In the genomic region with DNA sequence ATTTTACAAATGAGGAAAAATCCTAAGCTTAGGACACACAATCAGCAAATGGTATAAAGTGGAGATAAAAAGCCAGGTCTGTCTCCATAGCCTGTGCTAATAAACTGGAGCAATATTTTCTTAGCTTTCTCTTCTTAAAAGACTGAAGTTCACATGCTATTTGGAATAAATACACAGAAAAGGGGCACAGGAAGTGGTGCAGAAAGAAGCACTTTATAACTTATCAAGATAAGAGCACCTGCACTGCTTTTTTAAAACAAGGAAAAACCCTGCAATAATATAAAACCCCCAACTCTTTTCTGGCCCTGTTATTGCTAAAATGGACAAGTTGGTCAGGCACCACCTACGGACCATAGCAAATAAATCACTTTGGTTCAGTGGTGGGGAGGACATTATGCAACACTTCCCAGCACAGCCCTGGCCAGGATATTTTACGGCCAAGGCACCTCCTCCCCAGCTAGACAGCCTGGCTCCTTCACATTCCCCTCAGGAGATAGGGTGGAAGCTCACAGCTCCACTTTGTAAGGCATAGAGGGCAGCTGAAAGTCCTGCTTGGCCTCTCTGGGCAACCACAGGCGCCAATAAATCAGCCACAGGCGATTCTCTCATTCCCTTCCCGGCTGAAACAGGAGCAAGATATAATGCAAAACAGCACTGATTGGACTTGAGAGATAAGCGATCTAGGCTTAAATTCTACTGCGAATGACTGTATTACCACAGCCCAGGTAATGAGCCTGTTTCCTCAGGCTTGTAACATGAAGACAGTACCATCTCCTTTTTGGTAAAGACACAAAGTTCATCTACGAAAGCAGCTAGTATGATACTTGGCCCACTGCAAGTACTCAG, we compare ENCODE assay signal across 1 cellular context.
TF ChIP-seq lines count a peak whose summit lies in the region.

No MANE protein-coding gene starts in this region.

TF ChIP-seq in SK-N-SH, 30 proteins besides CTCF, POLR2A, EP300 and RAD21 (continued from another document):
- TF ChIP-seq ZBTB33 (IDR thresholded peaks at IDR 0.05; ENCODE audit: borderline replicate concordance, low read depth) (no peak), TAF1 (IDR thresholded peaks at IDR 0.05; ENCODE audit: borderline replicate concordance, low read depth, low read length) (no peak), POLR2AphosphoS5 (IDR thresholded peaks at IDR 0.05; ENCODE audit: low read depth, low read length) (peak; percentile 30; the same call in 1 of the 2 replicates), MEF2A (IDR thresholded peaks at IDR 0.05; ENCODE audit: borderline replicate concordance, low read depth) (no peak; the same call in 1 of the 2 replicates), FOXM1 (IDR thresholded peaks at IDR 0.05; ENCODE audit: low read depth) (no peak; the same call in 1 of the 2 replicates), GABPA (IDR thresholded peaks at IDR 0.05; ENCODE audit: low read depth) (no peak), MAX (IDR thresholded peaks at IDR 0.05; ENCODE audit: low read depth) (peak; percentile 28; the same call in 1 of the 2 replicates), NRF1 (IDR thresholded peaks at IDR 0.05; ENCODE audit: low read depth, low read length) (no peak), MXI1 (IDR thresholded peaks at IDR 0.05; ENCODE audit: low read depth, low read length) (no peak; the same call in 1 of the 2 replicates), RFX5 (IDR thresholded peaks at IDR 0.05; ENCODE audit: low read length) (no peak), USF2 (IDR thresholded peaks at IDR 0.05; ENCODE audit: borderline replicate concordance, low read depth, low read length) (no peak), TEAD4 (IDR thresholded peaks at IDR 0.05; ENCODE audit: borderline replicate concordance, insufficient read depth) (no peak), NFIC (IDR thresholded peaks at IDR 0.05; ENCODE audit: borderline replicate concordance) (peak; percentile 23; the same call in 1 of the 2 replicates), YY1 (IDR thresholded peaks at IDR 0.05; ENCODE audit: low read depth) (no peak), RXRA (IDR thresholded peaks at IDR 0.05; ENCODE audit: borderline replicate concordance, low read depth) (no peak; the same call in 1 of the 2 replicates), ELF1 (IDR thresholded peaks at IDR 0.05) (no peak), FOXJ3 (CRISPR knock-in tag; IDR thresholded peaks at IDR 0.05) (0 out of 2 replicates have a peak, but pooled peaks have one; percentile 16), JUND (IDR thresholded peaks at IDR 0.05) (0 out of 2 replicates have a peak, but pooled peaks have one; percentile 5), FOSL2 (IDR thresholded peaks at IDR 0.05; ENCODE audit: borderline replicate concordance, low read depth) (no peak), SMC3 (IDR thresholded peaks at IDR 0.05; ENCODE audit: low read depth, low read length) (no peak; the same call in 1 of the 2 replicates), SIN3A (IDR thresholded peaks at IDR 0.05; ENCODE audit: borderline replicate concordance, low read depth, low read length) (no peak), CHD2 (IDR thresholded peaks at IDR 0.05; ENCODE audit: low read length, partially characterized antibody) (peak; percentile 80)
- TF ChIP-seq, protein P1, sequence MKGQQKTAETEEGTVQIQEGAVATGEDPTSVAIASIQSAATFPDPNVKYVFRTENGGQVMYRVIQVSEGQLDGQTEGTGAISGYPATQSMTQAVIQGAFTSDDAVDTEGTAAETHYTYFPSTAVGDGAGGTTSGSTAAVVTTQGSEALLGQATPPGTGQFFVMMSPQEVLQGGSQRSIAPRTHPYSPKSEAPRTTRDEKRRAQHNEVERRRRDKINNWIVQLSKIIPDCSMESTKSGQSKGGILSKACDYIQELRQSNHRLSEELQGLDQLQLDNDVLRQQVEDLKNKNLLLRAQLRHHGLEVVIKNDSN (IDR thresholded peaks at IDR 0.05; ENCODE audit: borderline replicate concordance, low read depth): no peak
- TF ChIP-seq, protein P2, sequence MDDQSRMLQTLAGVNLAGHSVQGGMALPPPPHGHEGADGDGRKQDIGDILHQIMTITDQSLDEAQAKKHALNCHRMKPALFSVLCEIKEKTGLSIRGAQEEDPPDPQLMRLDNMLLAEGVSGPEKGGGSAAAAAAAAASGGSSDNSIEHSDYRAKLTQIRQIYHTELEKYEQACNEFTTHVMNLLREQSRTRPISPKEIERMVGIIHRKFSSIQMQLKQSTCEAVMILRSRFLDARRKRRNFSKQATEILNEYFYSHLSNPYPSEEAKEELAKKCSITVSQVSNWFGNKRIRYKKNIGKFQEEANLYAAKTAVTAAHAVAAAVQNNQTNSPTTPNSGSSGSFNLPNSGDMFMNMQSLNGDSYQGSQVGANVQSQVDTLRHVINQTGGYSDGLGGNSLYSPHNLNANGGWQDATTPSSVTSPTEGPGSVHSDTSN (IDR thresholded peaks at IDR 0.05): peak; percentile 73
- TF ChIP-seq, protein P3, sequence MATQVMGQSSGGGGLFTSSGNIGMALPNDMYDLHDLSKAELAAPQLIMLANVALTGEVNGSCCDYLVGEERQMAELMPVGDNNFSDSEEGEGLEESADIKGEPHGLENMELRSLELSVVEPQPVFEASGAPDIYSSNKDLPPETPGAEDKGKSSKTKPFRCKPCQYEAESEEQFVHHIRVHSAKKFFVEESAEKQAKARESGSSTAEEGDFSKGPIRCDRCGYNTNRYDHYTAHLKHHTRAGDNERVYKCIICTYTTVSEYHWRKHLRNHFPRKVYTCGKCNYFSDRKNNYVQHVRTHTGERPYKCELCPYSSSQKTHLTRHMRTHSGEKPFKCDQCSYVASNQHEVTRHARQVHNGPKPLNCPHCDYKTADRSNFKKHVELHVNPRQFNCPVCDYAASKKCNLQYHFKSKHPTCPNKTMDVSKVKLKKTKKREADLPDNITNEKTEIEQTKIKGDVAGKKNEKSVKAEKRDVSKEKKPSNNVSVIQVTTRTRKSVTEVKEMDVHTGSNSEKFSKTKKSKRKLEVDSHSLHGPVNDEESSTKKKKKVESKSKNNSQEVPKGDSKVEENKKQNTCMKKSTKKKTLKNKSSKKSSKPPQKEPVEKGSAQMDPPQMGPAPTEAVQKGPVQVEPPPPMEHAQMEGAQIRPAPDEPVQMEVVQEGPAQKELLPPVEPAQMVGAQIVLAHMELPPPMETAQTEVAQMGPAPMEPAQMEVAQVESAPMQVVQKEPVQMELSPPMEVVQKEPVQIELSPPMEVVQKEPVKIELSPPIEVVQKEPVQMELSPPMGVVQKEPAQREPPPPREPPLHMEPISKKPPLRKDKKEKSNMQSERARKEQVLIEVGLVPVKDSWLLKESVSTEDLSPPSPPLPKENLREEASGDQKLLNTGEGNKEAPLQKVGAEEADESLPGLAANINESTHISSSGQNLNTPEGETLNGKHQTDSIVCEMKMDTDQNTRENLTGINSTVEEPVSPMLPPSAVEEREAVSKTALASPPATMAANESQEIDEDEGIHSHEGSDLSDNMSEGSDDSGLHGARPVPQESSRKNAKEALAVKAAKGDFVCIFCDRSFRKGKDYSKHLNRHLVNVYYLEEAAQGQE (IDR thresholded peaks at IDR 0.05; ENCODE audit: low read depth, low read length): no peak
